In the genomic region with DNA sequence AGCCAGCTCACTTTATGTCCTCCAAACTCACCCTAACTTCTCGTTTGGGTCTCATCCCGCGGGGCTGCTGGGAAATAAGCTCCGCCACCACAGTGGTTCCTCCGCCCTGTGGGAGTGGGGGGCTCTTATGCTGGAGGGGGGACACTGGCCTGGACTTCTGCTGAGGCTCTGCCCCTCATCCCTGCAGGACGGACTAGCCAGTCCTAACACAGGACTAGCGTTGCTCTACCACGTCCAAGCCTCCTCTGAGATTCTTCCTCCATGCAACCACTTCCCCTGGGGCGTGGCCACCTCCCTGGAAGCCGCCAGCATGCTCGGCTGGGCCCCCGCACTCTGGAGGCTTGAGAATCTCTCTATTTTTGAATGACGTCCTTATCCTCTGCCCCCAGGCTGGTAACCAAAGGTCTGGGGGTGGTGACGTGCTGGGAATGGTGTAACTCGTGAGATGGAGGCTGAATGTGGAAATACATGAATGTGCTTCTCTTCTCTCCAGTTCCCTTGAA, we compare ENCODE assay signal across 10 cellular contexts. TPM values are rescaled to one million over a fixed set of nuclear protein-coding genes. Genes with fewer than 3 reads are reported as not detected.
A peak's percentile ranks its signal among the peaks of the same experiment; 100 is the strongest.
DNase-seq lines count a peak whose midpoint lies in the region; ATAC-seq and TF ChIP-seq lines count a peak whose summit lies in the region.
"Had no signal": no experiment of that assay in that cellular context is flagged by ENCODE, and none has a peak within 500 bp of the region (broad histone marks: within the 10 kb centered on the region; RNA-seq: fewer than 3 reads in every experiment).

No MANE protein-coding gene starts in this region.

- peaks cover 0 to 11% of the 10 kb centered on the region in 2 donors for H3K4me1 ChIP-seq in naive thymus-derived CD4-positive, alpha-beta T cell (ENCODE audit: control insufficient read depth in 2 of 2, insufficient read depth in 2 of 2, low read length in 2 of 2)
- peaks cover 10 to 50% (median 26%) of the 10 kb centered on the region in 9 donors for H3K4me1 ChIP-seq in heart right ventricle

- H3K27ac ChIP-seq in caudate nucleus (ENCODE audit: low read depth, low read length): no peak overlapping the region
- H3K27ac ChIP-seq in naive thymus-derived CD4-positive, alpha-beta T cell (ENCODE audit: low read depth, low read length): no peak overlapping the region
- peak overlapping the region in 1 of 10 donors; percentile 39 for H3K27ac ChIP-seq in heart right ventricle

- H3K4me1 Mint-ChIP-seq in naive thymus-derived CD4-positive, alpha-beta T cell: peaks cover 10 to 17% (median 14%) of the 10 kb centered on the region in 7 donors

- intact Hi-C loops in naive thymus-derived CD4-positive, alpha-beta T cell (cut with micrococcal nuclease): no loop called here
- intact Hi-C loops in lower leg skin (cut with DNase I; ENCODE audit: low total_unique reads) (loop anchor here (10.0 kb wide), 1 partner anchor 153 kb away; no protein-coding TSS in a partner anchor), heart right ventricle (cut with DNase I) (loop anchor here in 2 of 10 donors (5.0 to 10.0 kb wide), 2 partner anchors 73 to 81 kb away; no protein-coding TSS in a partner anchor)

- peaks cover 0 to 13% (median 0%) of the 10 kb centered on the region in 5 donors for H3K27me3 Mint-ChIP-seq in naive thymus-derived CD4-positive, alpha-beta T cell

- H3K36me3 Mint-ChIP-seq in naive thymus-derived CD4-positive, alpha-beta T cell: no peaks in the 10 kb centered on the region

- no peaks in the 10 kb centered on the region for H3K9me3 Mint-ChIP-seq in naive thymus-derived CD4-positive, alpha-beta T cell

- no peaks in the 10 kb centered on the region for H3K9me3 ChIP-seq in naive thymus-derived CD4-positive, alpha-beta T cell (ENCODE audit: control insufficient read depth in 2 of 3, low read length in 3 of 3)
- no peaks in the 10 kb centered on the region for H3K9me3 ChIP-seq in heart right ventricle

- H3K4me3 ChIP-seq in naive thymus-derived CD4-positive, alpha-beta T cell (ENCODE audit: low read length): no peak overlapping the region
- H3K4me3 ChIP-seq in lower leg skin (ENCODE audit: low read depth, poor library complexity, severe bottlenecking): no peak overlapping the region
- H3K4me3 ChIP-seq in heart right ventricle: peak overlapping the region in 1 of 10 donors; percentile 4

- H3K27ac Mint-ChIP-seq in naive thymus-derived CD4-positive, alpha-beta T cell: peak overlapping the region in 6 of 9 donors; percentile 3 to 81 (median 38)

- peak overlapping the region in 8 of 10 donors; percentile 19 to 62 (median 44) for H3K4me3 Mint-ChIP-seq in naive thymus-derived CD4-positive, alpha-beta T cell

- POLR2A ChIA-PET in naive thymus-derived CD4-positive, alpha-beta T cell (lab: Charles Lee): interaction anchor here (0.7 kb wide), 1 partner anchor 36 kb away, joined by 3 read pairs; no protein-coding TSS in a partner anchor

- TF ChIP-seq POLR2A in lower leg skin (IDR thresholded peaks at IDR 0.05): no peak

- CTCF ChIA-PET in naive thymus-derived CD4-positive, alpha-beta T cell (lab: Charles Lee): interaction anchor here (1.2 to 1.7 kb wide), 2 partner anchors 13 to 19 kb away, joined by 4 to 5 read pairs; no protein-coding TSS in a partner anchor

- WGBS in lower leg skin, 2 donors: 44 to 66% methylated on average over 15 of the region's 15 CpGs
- 69 to 71% methylated on average over 15 of the region's 15 CpGs for WGBS in heart right ventricle, 2 donors

- TF ChIP-seq CTCF in lower leg skin (IDR thresholded peaks at IDR 0.05): no peak
- no peak for TF ChIP-seq CTCF in heart right ventricle (IDR thresholded peaks at IDR 0.05)

- DNase-seq in DMS79 treated with DMSO at 0.1 percent for 48 hours (lab: John Stamatoyannopoulos, UW): peak; percentile 21
- DNase-seq in NCI-H146 (lab: John Stamatoyannopoulos, UW): peak; percentile 76
- DNase-seq in caudate nucleus (lab: John Stamatoyannopoulos, UW): peak in 31 of 61 donors; percentile 5 to 81 (median 29)
- DNase-seq in naive thymus-derived CD4-positive, alpha-beta T cell: peak in 1 of 9 donors; percentile 19
- DNase-seq in 8988T: no peak
- no peak for DNase-seq in lower leg skin (ENCODE audit: low spot score in 2 of 2)
- no peak for DNase-seq in heart right ventricle
- DNase-seq: NCI-H748 treated with DMSO at 0.1 percent for 48 hours had no signal

- H3K36me3 ChIP-seq in naive thymus-derived CD4-positive, alpha-beta T cell (ENCODE audit: control insufficient read depth in 2 of 3, insufficient read depth in 3 of 3, low read length in 3 of 3): no peaks in the 10 kb centered on the region
- H3K36me3 ChIP-seq in heart right ventricle: no peaks in the 10 kb centered on the region

- no peaks in the 10 kb centered on the region for H3K27me3 ChIP-seq in naive thymus-derived CD4-positive, alpha-beta T cell (ENCODE audit: control insufficient read depth in 2 of 2, insufficient read depth in 2 of 2, low read length in 2 of 2)
- H3K27me3 ChIP-seq in heart right ventricle: no peaks in the 10 kb centered on the region

- ATAC-seq in naive thymus-derived CD4-positive, alpha-beta T cell: peak; percentile 57
- no peak for ATAC-seq in heart right ventricle
- no peak for ATAC-seq in GM18517 (IDR thresholded peaks at IDR 0.05; ENCODE audit: unreplicated experiment)

RNA-seq across cellular contexts. Expression of gene RAB17, which starts 0.9 kb away (rescaled TPM):
- total RNA-seq in naive thymus-derived CD4-positive, alpha-beta T cell: not detected
- not detected for polyA plus RNA-seq in naive thymus-derived CD4-positive, alpha-beta T cell
- total RNA-seq in lower leg skin (1 to 10 TPM; 1.7 to 6.3 (median 2.8) TPM), heart right ventricle (1 to 10 TPM; 1.9 to 6.9 (median 4.6) TPM)
- polyA plus RNA-seq in heart right ventricle: 1 to 10 TPM; 4.8 to 7.6 TPM

RNA-seq across cellular contexts. Expression of gene PRLH, which starts 25.1 kb away (rescaled TPM):
- not detected for total RNA-seq in naive thymus-derived CD4-positive, alpha-beta T cell
- not detected for polyA plus RNA-seq in naive thymus-derived CD4-positive, alpha-beta T cell
- total RNA-seq in lower leg skin (not detected), heart right ventricle (not detected)
- polyA plus RNA-seq in heart right ventricle: not detected
- total RNA-seq: pulmonary artery endothelial cell had no signal

RNA-seq across cellular contexts. Expression of gene LRRFIP1, which starts 36.0 kb away (rescaled TPM):
- 100 to 1,000 TPM in 4 of 5 experiments, 10 to 100 TPM in 1; 96.3 to 257 (median 114) TPM for total RNA-seq in naive thymus-derived CD4-positive, alpha-beta T cell
- 10 to 100 TPM; 82.2 to 94.0 TPM for polyA plus RNA-seq in naive thymus-derived CD4-positive, alpha-beta T cell
- total RNA-seq in lower leg skin: 10 to 100 TPM; 45.5 to 88.0 (median 67.5) TPM
- 100 to 1,000 TPM in 9 of 10 donors, 10 to 100 TPM in 1; 91.5 to 132 (median 112) TPM for total RNA-seq in heart right ventricle
- polyA plus RNA-seq in heart right ventricle: 100 to 1,000 TPM; 103 to 111 TPM

Comparison
In these comparisons a context has a peak if more than half of its experiments do, and no peak if none do; other contexts are left out.
1. DNase-seq: peak in DMS79 treated with DMSO at 0.1 percent for 48 hours (single experiment), NCI-H146 (single experiment) and caudate nucleus (31 of 61); none in 8988T (single experiment), lower leg skin (0 of 2) and heart right ventricle (0 of 2).